In genomic region chr9:599933-600461, GRCh38 we compare ENCODE assay signal across 16 cellular contexts.
A peak's percentile ranks its signal among the peaks of the same experiment; 100 is the strongest.
DNase-seq lines count a peak whose midpoint lies in the region; ATAC-seq, FAIRE-seq and TF ChIP-seq lines count a peak whose summit lies in the region.
"Had no signal": no experiment of that assay in that cellular context is flagged by ENCODE, and none has a peak within 500 bp of the region (broad histone marks: within the 10 kb centered on the region; RNA-seq: fewer than 3 reads in every experiment).

No MANE protein-coding gene starts in this region.

- H3K9me3 Mint-ChIP-seq in MCF 10A (ENCODE audit: unreplicated experiment) (no peaks in the 10 kb centered on the region), T-cell (no peaks in the 10 kb centered on the region)
- H3K9me3 Mint-ChIP-seq: CD4-positive, alpha-beta T cell; GM23338; H9 had no signal

- TF ChIP-seq EP300 in A549 (IDR thresholded peaks at IDR 0.05): no peak

- TF ChIP-seq POLR2A in breast epithelium (IDR thresholded peaks at IDR 0.05): no peak
- no peak for TF ChIP-seq POLR2A in A549 (IDR thresholded peaks at IDR 0.05; ENCODE audit: low read length)

- CTCF ChIA-PET in MCF 10A (lab: Yijun Ruan, JAX) (interaction anchor here (1.9 kb wide), 1 partner anchor 13 kb away, joined by 7 read pairs; no protein-coding TSS in a partner anchor), A549 (lab: Yijun Ruan, JAX) (interaction anchor here (1.1 kb wide), 1 partner anchor 252 kb away, joined by 3 read pairs; no protein-coding TSS in a partner anchor), T-cell (lab: Charles Lee) (no interaction called here)

- H3K36me3 Mint-ChIP-seq in MCF 10A (ENCODE audit: insufficient read depth, unreplicated experiment) (peaks cover 28% of the 10 kb centered on the region), T-cell (peaks cover 7% of the 10 kb centered on the region)

- no peak overlapping the region for H3K4me3 Mint-ChIP-seq in MCF 10A (ENCODE audit: unreplicated experiment)
- H3K4me3 Mint-ChIP-seq in T-cell: no peak overlapping the region
- H3K4me3 Mint-ChIP-seq: B cell; CD4-positive, alpha-beta T cell; GM23338; H9 had no signal

- H3K36me3 ChIP-seq in breast epithelium: no peaks in the 10 kb centered on the region
- peaks cover 0 to 6% (median 0%) of the 10 kb centered on the region in 9 donors for H3K36me3 ChIP-seq in heart right ventricle

- no peak overlapping the region for H3K27ac Mint-ChIP-seq in MCF 10A (ENCODE audit: low read depth, unreplicated experiment)
- no peak overlapping the region for H3K27ac Mint-ChIP-seq in T-cell
- H3K27ac Mint-ChIP-seq: B cell; CD4-positive, alpha-beta T cell; GM23338; H9 had no signal

- H3K4me1 ChIP-seq in breast epithelium: no peaks in the 10 kb centered on the region
- no peaks in the 10 kb centered on the region for H3K4me1 ChIP-seq in A549
- peaks cover 0 to 30% (median 10%) of the 10 kb centered on the region in 9 donors for H3K4me1 ChIP-seq in heart right ventricle

- H3K27me3 Mint-ChIP-seq in MCF 10A (ENCODE audit: insufficient read depth, unreplicated experiment) (no peaks in the 10 kb centered on the region), T-cell (peaks cover 0 to 3% of the 10 kb centered on the region in 2 donors)
- H3K27me3 Mint-ChIP-seq: B cell had no signal

- no peak overlapping the region for H3K4me2 ChIP-seq in A549
- H3K4me2 ChIP-seq: GM23338 had no signal

- WGBS in A549 (ENCODE audit: missing lambda C conversion rate): 93% methylated on average over 4 of the region's 4 CpGs
- WGBS in heart right ventricle, 2 donors: 73 to 85% methylated on average over 4 of the region's 4 CpGs

- DNase-seq in MCF 10A (ENCODE audit: unreplicated experiment) (peak; percentile 37), breast epithelium (ENCODE audit: low spot score in 2 of 2) (no peak), A549 (ENCODE audit: low read depth in 1 of 2, low spot score in 1 of 2) (no peak), amniotic epithelial cell (ENCODE audit: low read depth) (peak; percentile 8), heart right ventricle (no peak), T-cell (no peak)
- DNase-seq: C1 segment of cervical spinal cord; CD4-positive, alpha-beta T cell; DMS79; H9 had no signal

- H3K4me3 ChIP-seq in breast epithelium (no peak overlapping the region), A549 (no peak overlapping the region), heart right ventricle (no peak overlapping the region)
- H3K4me3 ChIP-seq: GM12878, GM23338 had no signal

- ATAC-seq in A549 (no peak), heart right ventricle (peak in 5 of 8 donors; percentile 11 to 77 (median 55)), HG02642 (IDR thresholded peaks at IDR 0.05; ENCODE audit: poor library complexity, unreplicated experiment) (no peak), T-cell (replicated peaks in 1 of 4) (no peak)
- ATAC-seq: GM12878, GM23338 had no signal

- intact Hi-C loops in MCF 10A (cut with micrococcal nuclease): no loop called here
- intact Hi-C loops in breast epithelium (cut with DNase I; ENCODE audit: low total_unique reads): no loop called here
- intact Hi-C loops in heart right ventricle (cut with DNase I): loop anchor here in 3 of 10 donors (10.0 kb wide), 3 partner anchors 65 to 195 kb away; partner anchors contain the start of gene KANK1 (in 1 of the 3)

- POLR2A ChIA-PET in MCF 10A (lab: Yijun Ruan, JAX): interaction anchor here (1.0 to 1.9 kb wide), 4 partner anchors 11 to 154 kb away, joined by 3 to 8 read pairs (median 4); partner anchors contain the start of gene KANK1
- POLR2A ChIA-PET in A549 (lab: Yijun Ruan, JAX): no interaction called here
- POLR2A ChIA-PET in T-cell (lab: Charles Lee): no interaction called here

- H3K9me3 ChIP-seq in breast epithelium (no peaks in the 10 kb centered on the region), A549 (0 out of 3 replicates have a peak, but pooled peaks cover 3% of the 10 kb centered on the region), heart right ventricle (peaks cover 0 to 6% (median 0%) of the 10 kb centered on the region in 11 donors)

- H3K27me3 ChIP-seq in breast epithelium (no peaks in the 10 kb centered on the region), heart right ventricle (no peaks in the 10 kb centered on the region)

- peaks cover 19% of the 10 kb centered on the region for H3K4me1 Mint-ChIP-seq in MCF 10A (ENCODE audit: insufficient read depth, unreplicated experiment)
- H3K4me1 Mint-ChIP-seq in T-cell: peaks cover 0 to 2% (median 0%) of the 10 kb centered on the region in 3 donors
- H3K4me1 Mint-ChIP-seq: B cell, GM23338, H9 had no signal

- no peak overlapping the region for H3K27ac ChIP-seq in breast epithelium
- H3K27ac ChIP-seq in A549: no peak overlapping the region
- peak overlapping the region in 5 of 10 donors; percentile 11 to 61 (median 38) for H3K27ac ChIP-seq in heart right ventricle

- TF ChIP-seq RAD21 in A549 (conservative IDR thresholded peaks at IDR 0.05 in 1 of 2, IDR thresholded peaks at IDR 0.05 in 1 of 2): no peak

- TF ChIP-seq CTCF in MCF 10A (IDR thresholded peaks at IDR 0.05; ENCODE audit: unreplicated experiment) (no peak), breast epithelium (IDR thresholded peaks at IDR 0.05) (no peak), A549 (IDR thresholded peaks at IDR 0.05) (no peak), heart right ventricle (IDR thresholded peaks at IDR 0.05) (no peak)

- no peak for FAIRE-seq in A549 (lab: Jason Lieb, UNC)
- FAIRE-seq: GM12878, GM18507, HTR-8/SVneo had no signal

- no TSS peak for BruUV-seq in MCF 10A (replicated peaks; lab: Mats Ljungman, UMichigan)

TF ChIP-seq in A549, 52 proteins besides CTCF, POLR2A, EP300 and RAD21:
- no peak for TF ChIP-seq CBX2 (IDR thresholded peaks at IDR 0.05; ENCODE audit: borderline replicate concordance, low read depth)
- TF ChIP-seq ZNF302 (CRISPR knock-in tag; IDR thresholded peaks at IDR 0.05): no peak
- no peak for TF ChIP-seq HMGXB4 (CRISPR knock-in tag; IDR thresholded peaks at IDR 0.05; ENCODE audit: borderline replicate concordance)
- peak; percentile 83 to 89 for TF ChIP-seq CEBPB (IDR thresholded peaks at IDR 0.05)
- no peak for TF ChIP-seq HDAC2 (IDR thresholded peaks at IDR 0.05)
- no peak for TF ChIP-seq E2F6 (IDR thresholded peaks at IDR 0.05; ENCODE audit: borderline replicate concordance, low read depth)
- no peak for TF ChIP-seq RARB (CRISPR knock-in tag; IDR thresholded peaks at IDR 0.05)

Comparison
In these comparisons a context has a peak if more than half of its experiments do, and no peak if none do; other contexts are left out.
1. DNase-seq: peak in MCF 10A (single experiment) and amniotic epithelial cell (single experiment); none in breast epithelium (0 of 2), A549 (0 of 2), heart right ventricle (0 of 2) and T-cell (0 of 34).
2. ATAC-seq: peak in heart right ventricle (5 of 8); none in A549 (0 of 2), HG02642 (single experiment) and T-cell (0 of 4).
3. CTCF ChIA-PET loops: an anchor here in MCF 10A (1.9 kb wide) and A549 (1.1 kb wide); none called in T-cell.